In the genomic region with DNA sequence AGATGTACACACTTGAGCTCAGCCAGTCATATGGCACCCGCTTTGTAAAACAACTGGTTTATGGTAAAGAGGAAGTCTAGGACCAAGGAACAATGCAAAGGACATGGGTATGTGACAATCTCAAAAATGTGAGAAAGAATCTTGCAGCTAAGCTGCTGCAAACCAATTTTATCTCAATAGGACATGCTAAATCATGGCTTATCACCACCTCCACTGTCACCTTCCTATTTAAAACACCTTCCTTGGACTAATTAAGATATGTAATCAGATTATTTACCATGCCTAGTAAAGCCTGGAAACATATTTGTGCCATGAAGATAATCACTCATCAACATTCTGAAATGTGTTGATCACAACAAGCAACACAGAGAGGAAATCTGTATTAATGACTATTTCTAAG, we compare ENCODE assay signal across 31 cellular contexts.
"Had no signal": no experiment of that assay in that cellular context is flagged by ENCODE, and none has a peak within 500 bp of the region (broad histone marks: within the 10 kb centered on the region; RNA-seq: fewer than 3 reads in every experiment).

No MANE protein-coding gene starts in this region.

- H3K27me3 ChIP-seq: neutrophil, ovary, right lobe of liver, sigmoid colon, suprapubic skin, testis, tibial artery, transverse colon, upper lobe of right lung, vagina had no signal

- H3K36me3 ChIP-seq: neutrophil, ovary, right lobe of liver, sigmoid colon, suprapubic skin, tibial artery, transverse colon, upper lobe of right lung, vagina had no signal

- H3K27ac ChIP-seq: neutrophil, ovary, parathyroid adenoma, psoas muscle, right lobe of liver, sigmoid colon, suprapubic skin, testis, tibial artery, transverse colon, upper lobe of right lung, vagina had no signal

- H3K4me3 ChIP-seq: ovary, psoas muscle, right lobe of liver, sigmoid colon, suprapubic skin, testis, tibial artery, transverse colon, upper lobe of right lung, vagina had no signal

- DNase-seq: naive thymus-derived CD8-positive, alpha-beta T cell; nephron progenitor cell; occipital lobe; ovary; posterior cingulate gyrus; psoas muscle; right cardiac atrium; right lobe of liver; sigmoid colon; small intestine; stimulated activated CD4-positive, alpha-beta T cell treated with anti-CD3 and anti-CD28 coated beads, Interleukin-15, amount 100 ng/mL, for 24 hours; stimulated activated CD4-positive, alpha-beta T cell treated with anti-CD3 and anti-CD28 coated beads, Interleukin-2, amount 100 ng/mL, for 24 hours; stimulated activated CD4-positive, alpha-beta T cell treated with anti-CD3 and anti-CD28 coated beads, Interleukin-2, amount 100 ng/mL, for 48 hours; stimulated activated CD4-positive, alpha-beta T cell treated with anti-CD3 and anti-CD28 coated beads, Interleukin-4, amount 100 ng/mL, for 24 hours; stimulated activated naive B cell treated with anti-CD40 and anti-IgM and Interleukin-4, amounts not matched to agents 10 μg/mL and 1 μg/mL and 100 μg/mL, for 72 hours; stimulated activated naive CD8-positive, alpha-beta T cell treated with anti-CD3 and anti-CD28 coated beads, Interleukin-15, amount 100 ng/mL, for 72 hours; stimulated activated naive CD8-positive, alpha-beta T cell treated with anti-CD3 and anti-CD28 coated beads, Interleukin-15, Interleukin-2, amounts not matched to agents 100 U/mL and 50 U/mL, for 24 hours; substantia nigra; testis; tibial artery; transverse colon; upper lobe of right lung had no signal

- H3K9me3 ChIP-seq: neutrophil, ovary, psoas muscle, right lobe of liver, sigmoid colon, suprapubic skin, testis, tibial artery, transverse colon, upper lobe of right lung, vagina had no signal

- H3K36me3 Mint-ChIP-seq: naive thymus-derived CD8-positive, alpha-beta T cell; natural killer cell treated with Interleukin-12 subunit alpha and Interleukin-12 subunit beta and Interleukin-15 and Interleukin-18, amount 100 ng/mL, for 72 hours; stimulated activated effector memory CD8-positive, alpha-beta T cell treated with anti-CD3 and anti-CD28 coated beads, Interleukin-12 subunit alpha, Interleukin-12 subunit beta, amount 100 ng/mL, for 72 hours; stimulated activated naive B cell treated with anti-CD40 and anti-IgM and Interleukin-4, amounts not matched to agents 10 μg/mL and 1 μg/mL and 100 μg/mL, for 72 hours; type B pancreatic cell had no signal

- H3K27ac Mint-ChIP-seq: naive thymus-derived CD8-positive, alpha-beta T cell; natural killer cell treated with Interleukin-12 subunit alpha and Interleukin-12 subunit beta and Interleukin-15 and Interleukin-18, amount 100 ng/mL, for 72 hours; nephron progenitor cell; progenitor cell of endocrine pancreas; stimulated activated effector memory CD8-positive, alpha-beta T cell treated with anti-CD3 and anti-CD28 coated beads, Interleukin-12 subunit alpha, Interleukin-12 subunit beta, amount 100 ng/mL, for 72 hours; stimulated activated naive B cell treated with anti-CD40 and anti-IgM and Interleukin-4, amounts not matched to agents 10 μg/mL and 1 μg/mL and 100 μg/mL, for 72 hours; stimulated activated naive CD8-positive, alpha-beta T cell treated with anti-CD3 and anti-CD28 coated beads, Interleukin-15, amount 100 ng/mL, for 72 hours; type B pancreatic cell had no signal

- H3K4me1 Mint-ChIP-seq: naive thymus-derived CD8-positive, alpha-beta T cell; nephron progenitor cell; neural crest cell; stimulated activated effector memory CD8-positive, alpha-beta T cell treated with anti-CD3 and anti-CD28 coated beads, Interleukin-12 subunit alpha, Interleukin-12 subunit beta, amount 100 ng/mL, for 72 hours; stimulated activated naive B cell treated with anti-CD40 and anti-IgM and Interleukin-4, amounts not matched to agents 10 μg/mL and 1 μg/mL and 100 μg/mL, for 72 hours; stimulated activated naive CD8-positive, alpha-beta T cell treated with anti-CD3 and anti-CD28 coated beads, Interleukin-15, amount 100 ng/mL, for 72 hours had no signal

- H3K9me3 Mint-ChIP-seq: nephron progenitor cell, neural crest cell, type B pancreatic cell had no signal

- H2AFZ ChIP-seq: parathyroid adenoma had no signal

- H3K27me3 Mint-ChIP-seq: naive thymus-derived CD8-positive, alpha-beta T cell; natural killer cell treated with Interleukin-12 subunit alpha and Interleukin-12 subunit beta and Interleukin-15 and Interleukin-18, amount 100 ng/mL, for 72 hours; stimulated activated naive B cell treated with anti-CD40 and anti-IgM and Interleukin-4, amounts not matched to agents 10 μg/mL and 1 μg/mL and 100 μg/mL, for 72 hours; stimulated activated naive CD8-positive, alpha-beta T cell treated with anti-CD3 and anti-CD28 coated beads, Interleukin-15, amount 100 ng/mL, for 72 hours; type B pancreatic cell had no signal

- H3K4me1 ChIP-seq: parathyroid adenoma, psoas muscle, right lobe of liver, sigmoid colon, suprapubic skin, testis, tibial artery, transverse colon, upper lobe of right lung, vagina had no signal

- H3K79me2 ChIP-seq: parathyroid adenoma had no signal

- H3K9ac ChIP-seq: parathyroid adenoma had no signal

- H3K4me3 Mint-ChIP-seq: naive thymus-derived CD8-positive, alpha-beta T cell; natural killer cell treated with Interleukin-12 subunit alpha and Interleukin-12 subunit beta and Interleukin-15 and Interleukin-18, amount 100 ng/mL, for 72 hours; nephron progenitor cell; neural crest cell; stimulated activated effector memory CD8-positive, alpha-beta T cell treated with anti-CD3 and anti-CD28 coated beads, Interleukin-12 subunit alpha, Interleukin-12 subunit beta, amount 100 ng/mL, for 72 hours; stimulated activated naive B cell treated with anti-CD40 and anti-IgM and Interleukin-4, amounts not matched to agents 10 μg/mL and 1 μg/mL and 100 μg/mL, for 72 hours; stimulated activated naive CD8-positive, alpha-beta T cell treated with anti-CD3 and anti-CD28 coated beads, Interleukin-15, amount 100 ng/mL, for 72 hours; type B pancreatic cell had no signal
